19 cellular contexts compared by ENCODE assay signal in genomic region chr20:38728237-38728761, GRCh38. TPM values are rescaled to one million over a fixed set of nuclear protein-coding genes. Genes with fewer than 3 reads are reported as not detected.
DNase-seq lines count a peak whose midpoint lies in the region; ATAC-seq and TF ChIP-seq lines count a peak whose summit lies in the region.
"Had no signal": no experiment of that assay in that cellular context is flagged by ENCODE, and none has a peak within 500 bp of the region (broad histone marks: within the 10 kb centered on the region; RNA-seq: fewer than 3 reads in every experiment).

No MANE protein-coding gene starts in this region.

- peaks cover 90% of the 10 kb centered on the region for H3K27me3 Mint-ChIP-seq in activated T-cell treated with anti-CD3 and anti-CD28 coated beads, Interleukin-2, amount 50 U/mL, for 24 hours
- H3K27me3 Mint-ChIP-seq in activated B cell treated with CpG ODN at 0.5 μM for 24 hours, result peaks cover 77% of the 10 kb centered on the region

- CTCF ChIA-PET in activated B cell treated with CpG ODN at 0.5 μM for 24 hours (lab: Charles Lee), result interaction anchor here (1.5 kb wide), 1 partner anchor 160 kb away, joined by 4 read pairs; no protein-coding TSS in a partner anchor

- H3K4me3 ChIP-seq in iPS DF 6.9 (ENCODE audit: low read length) (peak overlapping the region; percentile 35; the same call in 1 of the 2 replicates), adrenal gland (no peak overlapping the region)
- H3K4me3 ChIP-seq: HAP-1, vagina had no signal

- POLR2A ChIA-PET in activated B cell treated with CpG ODN at 0.5 μM for 24 hours (lab: Charles Lee), result interaction anchor here (0.9 kb wide), 1 partner anchor 77 kb away, joined by 3 read pairs; the partner anchor contains the start of gene PPP1R16B

- ATAC-seq in activated B cell treated with CpG ODN at 0.5 μM for 24 hours (ENCODE audit: low read depth), result no peak
- ATAC-seq in stimulated activated naive CD8-positive, alpha-beta T cell treated with anti-CD3 and anti-CD28 coated beads, Interleukin-15, Interleukin-2, amounts not matched to agents 100 U/mL and 50 U/mL, for 24 hours, result no peak

- intact Hi-C loops in activated B cell treated with CpG ODN at 0.5 μM for 24 hours (cut with micrococcal nuclease), result loop anchor here (5.0 kb wide), 1 partner anchor 319 kb away; no protein-coding TSS in a partner anchor
- intact Hi-C loops in adrenal gland (cut with DNase I), result no loop called here

- H3K9me3 ChIP-seq in iPS DF 6.9 (ENCODE audit: control insufficient read depth, insufficient read depth, low read length) (no peaks in the 10 kb centered on the region), adrenal gland (replicated peaks in 1 of 3) (no peaks in the 10 kb centered on the region)
- H3K9me3 ChIP-seq: HAP-1, neutrophil, vagina had no signal

- peak; percentile 36 for DNase-seq in activated T-cell treated with anti-CD3 and anti-CD28 coated beads, Interleukin-2, amount 50 U/mL, for 24 hours
- DNase-seq in activated T-cell treated with anti-CD3 and anti-CD28 coated beads for 4 hours (no peak), activated B cell treated with CpG ODN at 0.5 μM for 24 hours (no peak), iPS DF 6.9 (ENCODE audit: low read depth, low spot score) (no peak), NCI-H146 treated with DMSO at 0.1 percent for 48 hours (lab: John Stamatoyannopoulos, UW; ENCODE audit: unreplicated experiment) (no peak), GM03348 (ENCODE audit: low spot score) (no peak), adrenal gland (no peak)
- DNase-seq in stimulated activated naive CD8-positive, alpha-beta T cell treated with anti-CD3 and anti-CD28 coated beads, Interleukin-15, Interleukin-2, amounts not matched to agents 100 U/mL and 50 U/mL, for 24 hours, result peak; percentile 15
- DNase-seq: activated CD4-positive, CD25-positive, alpha-beta regulatory T cell; DMS79 treated with DMSO at 0.1 percent for 48 hours; kidney glomerular epithelial cell; NCI-H1436; SHP77 had no signal

- peak overlapping the region; percentile 23 for H3K4me3 Mint-ChIP-seq in activated T-cell treated with anti-CD3 and anti-CD28 coated beads, Interleukin-2, amount 50 U/mL, for 24 hours
- H3K4me3 Mint-ChIP-seq in activated B cell treated with CpG ODN at 0.5 μM for 24 hours, result peak overlapping the region; percentile 55

- TF ChIP-seq POLR2A in adrenal gland (IDR thresholded peaks at IDR 0.05), result no peak

- peaks cover 64% of the 10 kb centered on the region for H3K4me1 Mint-ChIP-seq in activated T-cell treated with anti-CD3 and anti-CD28 coated beads, Interleukin-2, amount 50 U/mL, for 24 hours (ENCODE audit: low read depth)
- H3K4me1 Mint-ChIP-seq in activated B cell treated with CpG ODN at 0.5 μM for 24 hours, result peaks cover 76% of the 10 kb centered on the region

- WGBS in iPS DF 6.9 (ENCODE audit: insufficient coverage, insufficient read length), result no CpG with 5 or more reads among the region's 51 CpGs
- WGBS in adrenal gland, 4 donors, result 4 to 6% (median 5%) methylated on average over 14 to 51 of the region's 51 CpGs; no CpG with 5 or more reads in 1 of the 4 donors

- H3K27me3 ChIP-seq in iPS DF 6.9 (ENCODE audit: control insufficient read depth, insufficient read depth, low read length) (peaks cover 72% of the 10 kb centered on the region), adrenal gland (peaks cover 97% of the 10 kb centered on the region)

- H3K27ac Mint-ChIP-seq in activated T-cell treated with anti-CD3 and anti-CD28 coated beads, Interleukin-2, amount 50 U/mL, for 24 hours, result peak overlapping the region; percentile 68
- H3K27ac Mint-ChIP-seq in activated B cell treated with CpG ODN at 0.5 μM for 24 hours, result peak overlapping the region; percentile 30
- H3K27ac Mint-ChIP-seq: dendritic cell treated with granulocyte-macrophage colony-stimulating factor and Interleukin-4, amounts not matched to agents 40 ng/mL and 50 ng/mL, for 4 days had no signal

- H3K27ac ChIP-seq in iPS DF 6.9 (ENCODE audit: low read length) (no peak overlapping the region), adrenal gland (no peak overlapping the region)
- H3K27ac ChIP-seq: neutrophil, vagina had no signal

- H3K36me3 ChIP-seq in iPS DF 6.9 (ENCODE audit: control insufficient read depth, insufficient read depth, low read length), result no peaks in the 10 kb centered on the region
- H3K36me3 ChIP-seq in adrenal gland (replicated peaks in 1 of 2), result no peaks in the 10 kb centered on the region
- H3K36me3 ChIP-seq: HAP-1, neutrophil, vagina had no signal

- no peaks in the 10 kb centered on the region for H3K9me3 Mint-ChIP-seq in activated T-cell treated with anti-CD3 and anti-CD28 coated beads, Interleukin-2, amount 50 U/mL, for 24 hours
- H3K9me3 Mint-ChIP-seq in activated B cell treated with CpG ODN at 0.5 μM for 24 hours, result no peaks in the 10 kb centered on the region
- H3K9me3 Mint-ChIP-seq: dendritic cell treated with granulocyte-macrophage colony-stimulating factor and Interleukin-4, amounts not matched to agents 40 ng/mL and 50 ng/mL, for 4 days had no signal

- H3K4me1 ChIP-seq in iPS DF 6.9 (ENCODE audit: control insufficient read depth, insufficient read depth, low read length) (peaks cover 18% of the 10 kb centered on the region), adrenal gland (replicated peaks in 1 of 2) (peaks cover 0 to 10% of the 10 kb centered on the region in 2 donors)

- no peaks in the 10 kb centered on the region for H3K36me3 Mint-ChIP-seq in activated T-cell treated with anti-CD3 and anti-CD28 coated beads, Interleukin-2, amount 50 U/mL, for 24 hours (ENCODE audit: low read depth)
- H3K36me3 Mint-ChIP-seq in activated B cell treated with CpG ODN at 0.5 μM for 24 hours (ENCODE audit: low read depth), result no peaks in the 10 kb centered on the region

- no peak for TF ChIP-seq CTCF in activated B cell treated with CpG ODN at 0.5 μM for 24 hours (IDR thresholded peaks at IDR 0.05)
- no peak for TF ChIP-seq CTCF in adrenal gland (IDR thresholded peaks at IDR 0.05)

RNA-seq across cellular contexts. Expression of gene SLC32A1, which starts 4.0 kb away (rescaled TPM):
- total RNA-seq in activated B cell treated with CpG ODN at 0.5 μM for 24 hours (not detected in 2 replicates), adrenal gland (not detected)
- polyA plus RNA-seq in adrenal gland, result under 1 TPM in 1 of 3 donors, not detected in 2; 0.24 TPM
- total RNA-seq: fibroblast of villous mesenchyme, vagina had no signal
- polyA plus RNA-seq: adipose tissue had no signal

RNA-seq across cellular contexts. Expression of gene ACTR5, which starts 20.0 kb away (rescaled TPM):
- 12.8 and 13.7 TPM in 2 replicates for total RNA-seq in activated B cell treated with CpG ODN at 0.5 μM for 24 hours
- total RNA-seq in adrenal gland, result 1 to 10 TPM; 5.5 to 8.9 (median 6.7) TPM
- 10 to 100 TPM in 1 of 3 donors, 1 to 10 TPM in 2; 5.6 to 10.5 (median 8.4) TPM for polyA plus RNA-seq in adrenal gland

Comparison
In these comparisons a context has a peak if more than half of its experiments do, and no peak if none do; other contexts are left out.
1. DNase-seq: peak in activated T-cell treated with anti-CD3 and anti-CD28 coated beads, Interleukin-2, amount 50 U/mL, for 24 hours (single experiment) and stimulated activated naive CD8-positive, alpha-beta T cell treated with anti-CD3 and anti-CD28 coated beads, Interleukin-15, Interleukin-2, amounts not matched to agents 100 U/mL and 50 U/mL, for 24 hours (single experiment); none in activated T-cell treated with anti-CD3 and anti-CD28 coated beads for 4 hours (single experiment), activated B cell treated with CpG ODN at 0.5 μM for 24 hours (single experiment), iPS DF 6.9 (single experiment), NCI-H146 treated with DMSO at 0.1 percent for 48 hours (single experiment), GM03348 (single experiment) and adrenal gland (0 of 7).